Comparison of ENCODE assay signal across 8 cellular contexts in genomic region chr12:2890001-2890387, GRCh38. TPM values are rescaled to one million over a fixed set of nuclear protein-coding genes. Genes with fewer than 3 reads are reported as not detected.
DNase-seq lines count a peak whose midpoint lies in the region; FAIRE-seq and TF ChIP-seq lines count a peak whose summit lies in the region.

No MANE protein-coding gene starts in this region.

- TF ChIP-seq CTCF in MM.1S (IDR thresholded peaks at IDR 0.05; ENCODE audit: low read length) (no peak), neural cell (IDR thresholded peaks at IDR 0.05; ENCODE audit: poor library complexity, severe bottlenecking) (no peak)

- 74 to 76% methylated on average over 10 of the region's 10 CpGs for WGBS in ectodermal cell, 2 experiments

- H3K79me2 ChIP-seq in MM.1S (ENCODE audit: low read length) (peaks cover 7% of the 10 kb centered on the region), neural cell (replicated peaks; ENCODE audit: insufficient read depth, low read length) (peaks cover 11% of the 10 kb centered on the region)

- no peaks in the 10 kb centered on the region for H4K20me1 ChIP-seq in BLaER1
- no peaks in the 10 kb centered on the region for H4K20me1 ChIP-seq in MM.1S (ENCODE audit: insufficient read depth, low read length)
- H4K20me1 ChIP-seq in neural cell (ENCODE audit: insufficient read depth), result no peaks in the 10 kb centered on the region

- TF ChIP-seq RAD21 in neural cell (conservative IDR thresholded peaks at IDR 0.05), result no peak

- peak overlapping the region; percentile 84 for H3K9ac ChIP-seq in BLaER1
- H3K9ac ChIP-seq in MM.1S (ENCODE audit: low read length), result peak overlapping the region; percentile 70
- H3K9ac ChIP-seq in neural cell (ENCODE audit: low read length), result peak overlapping the region; percentile 76

- H3F3A ChIP-seq in MM.1S (ENCODE audit: insufficient read depth, low read length) (0 out of 2 replicates have a peak, but pooled peaks cover 3% of the 10 kb centered on the region), neural cell (ENCODE audit: insufficient read depth, low read length, poor library complexity, severe bottlenecking) (peaks cover 4% of the 10 kb centered on the region)

- H3K27ac ChIP-seq in BLaER1 (peak overlapping the region; percentile 74), MM.1S (ENCODE audit: low read length) (peak overlapping the region; percentile 36; the same call in 1 of the 2 replicates), ectodermal cell (ENCODE audit: insufficient read depth, low read depth, low read length, poor library complexity, severe bottlenecking) (peak overlapping the region; percentile 1), neural cell (ENCODE audit: low read length) (peak overlapping the region; percentile 76)

- no peaks in the 10 kb centered on the region for H3K27me3 ChIP-seq in BLaER1
- no peaks in the 10 kb centered on the region for H3K27me3 ChIP-seq in MM.1S (replicated peaks; ENCODE audit: insufficient read depth, low read length)
- H3K27me3 ChIP-seq in ectodermal cell (ENCODE audit: control insufficient read depth, insufficient read depth, low read length, poor library complexity, severe bottlenecking), result no peaks in the 10 kb centered on the region
- no peaks in the 10 kb centered on the region for H3K27me3 ChIP-seq in neural cell (ENCODE audit: insufficient read depth, low read depth, low read length)

- H3K9me2 ChIP-seq in MM.1S (replicated peaks; ENCODE audit: insufficient read depth, low read length) (no peaks in the 10 kb centered on the region), neural cell (ENCODE audit: insufficient read depth, low read length) (no peaks in the 10 kb centered on the region)

- TF ChIP-seq EP300 in neural cell (conservative IDR thresholded peaks at IDR 0.05; ENCODE audit: poor library complexity, severe bottlenecking), result no peak

- DNase-seq in MM.1S (no peak), GM19238 (ENCODE audit: insufficient read length, low spot score) (no peak), frontal cortex (ENCODE audit: low spot score in 2 of 2) (no peak), NCI-H187 (lab: John Stamatoyannopoulos, UW) (no peak), SK-N-DZ (ENCODE audit: low spot score) (no peak)

- H2AFZ ChIP-seq in MM.1S (ENCODE audit: low read length), result peak overlapping the region; percentile 74
- peak overlapping the region; percentile 93 for H2AFZ ChIP-seq in neural cell (ENCODE audit: low read depth, low read length)

- H3K4me3 ChIP-seq in BLaER1, result peak overlapping the region; percentile 96
- H3K4me3 ChIP-seq in MM.1S (ENCODE audit: low read length), result peak overlapping the region; percentile 81
- peak overlapping the region; percentile 94 for H3K4me3 ChIP-seq in ectodermal cell (ENCODE audit: insufficient read depth, low read depth, low read length)
- peak overlapping the region; percentile 84 for H3K4me3 ChIP-seq in neural cell (ENCODE audit: low read length)

- no peak for FAIRE-seq in frontal cortex (lab: Jason Lieb, UNC)

- H3K4me1 ChIP-seq in BLaER1, result peaks cover 31% of the 10 kb centered on the region
- 0 out of 2 replicates have a peak, but pooled peaks cover 4% of the 10 kb centered on the region for H3K4me1 ChIP-seq in MM.1S (ENCODE audit: low read length)
- peaks cover under 1% of the 10 kb centered on the region for H3K4me1 ChIP-seq in ectodermal cell (ENCODE audit: control insufficient read depth, insufficient read depth, low read length)

- peak overlapping the region; percentile 93 for H3K4me2 ChIP-seq in BLaER1
- H3K4me2 ChIP-seq in MM.1S (ENCODE audit: low read depth, low read length), result peak overlapping the region; percentile 77
- H3K4me2 ChIP-seq in neural cell (ENCODE audit: low read length), result peak overlapping the region; percentile 56

- no peaks in the 10 kb centered on the region for H3K9me3 ChIP-seq in BLaER1
- no peaks in the 10 kb centered on the region for H3K9me3 ChIP-seq in MM.1S (replicated peaks; ENCODE audit: insufficient read depth, low read length)
- no peaks in the 10 kb centered on the region for H3K9me3 ChIP-seq in ectodermal cell (ENCODE audit: control insufficient read depth, low read length)
- no peaks in the 10 kb centered on the region for H3K9me3 ChIP-seq in neural cell (ENCODE audit: low read length)

- H3K36me3 ChIP-seq in BLaER1, result peaks cover 40% of the 10 kb centered on the region
- no peaks in the 10 kb centered on the region for H3K36me3 ChIP-seq in MM.1S (replicated peaks; ENCODE audit: insufficient read depth, low read length)
- H3K36me3 ChIP-seq in ectodermal cell (ENCODE audit: control insufficient read depth, insufficient read depth, low read length), result peaks cover 15% of the 10 kb centered on the region
- no peaks in the 10 kb centered on the region for H3K36me3 ChIP-seq in neural cell (ENCODE audit: insufficient read depth, low read length)

TF ChIP-seq in neural cell, 6 proteins besides CTCF, POLR2A, EP300 and RAD21:
- TF ChIP-seq TAF1 (IDR thresholded peaks at IDR 0.05; ENCODE audit: low read depth) (no peak), POLR2AphosphoS5 (IDR thresholded peaks at IDR 0.05) (no peak), REST (IDR thresholded peaks at IDR 0.05; ENCODE audit: borderline replicate concordance) (no peak), SMC3 (conservative IDR thresholded peaks at IDR 0.05; ENCODE audit: poor library complexity) (no peak), EZH2 (IDR thresholded peaks at IDR 0.05; ENCODE audit: borderline replicate concordance, insufficient read depth, low read length, poor library complexity, severe bottlenecking) (no peak), MXI1 (conservative IDR thresholded peaks at IDR 0.05; ENCODE audit: poor library complexity, severe bottlenecking) (no peak)

RNA-seq across cellular contexts. Expression of gene TULP3, which starts 0.7 kb away (rescaled TPM):
- polyA plus RNA-seq in ectodermal cell (2013, experiment 1 of 4), result 42.1 TPM
- polyA plus RNA-seq in ectodermal cell (2013, experiment 2 of 4), result 42.5 TPM
- 30.7 TPM for polyA plus RNA-seq in ectodermal cell (2013, experiment 3 of 4)
- 35.6 TPM for polyA plus RNA-seq in ectodermal cell (2013, experiment 4 of 4)
- polyA plus RNA-seq in neural cell, result 6.5 and 9.3 TPM in 2 replicates
- polyA minus RNA-seq in neural cell, result 9.8 and 10.2 TPM in 2 replicates
- 6.9 TPM for total RNA-seq in frontal cortex
- polyA plus RNA-seq in SK-N-DZ (2014; cell fraction: cytosol; rRNA removed), result 39.8 and 41.1 TPM in 2 replicates
- 23.3 and 24.8 TPM in 2 replicates for polyA plus RNA-seq in SK-N-DZ (2014; cell fraction: nucleus; rRNA removed)

RNA-seq across cellular contexts. Expression of gene RHNO1, which starts 13.0 kb away (rescaled TPM):
- polyA plus RNA-seq in ectodermal cell (2013, experiment 1 of 4), result 73.4 TPM
- polyA plus RNA-seq in ectodermal cell (2013, experiment 2 of 4), result 64.1 TPM
- 74.3 TPM for polyA plus RNA-seq in ectodermal cell (2013, experiment 3 of 4)
- 69.4 TPM for polyA plus RNA-seq in ectodermal cell (2013, experiment 4 of 4)
- polyA plus RNA-seq in neural cell, result 84.2 and 85.8 TPM in 2 replicates
- 70.1 and 72.9 TPM in 2 replicates for polyA minus RNA-seq in neural cell
- total RNA-seq in frontal cortex, result 49.7 TPM
- polyA plus RNA-seq in SK-N-DZ (2014; cell fraction: cytosol; rRNA removed), result 88.7 and 92.9 TPM in 2 replicates
- polyA plus RNA-seq in SK-N-DZ (2014; cell fraction: nucleus; rRNA removed), result 21.5 and 35.5 TPM in 2 replicates

RNA-seq across cellular contexts. Expression of gene FOXM1, which starts 13.0 kb away (rescaled TPM):
- 105 TPM for polyA plus RNA-seq in ectodermal cell (2013, experiment 1 of 4)
- polyA plus RNA-seq in ectodermal cell (2013, experiment 2 of 4), result 94.1 TPM
- 76.6 TPM for polyA plus RNA-seq in ectodermal cell (2013, experiment 3 of 4)
- 74.5 TPM for polyA plus RNA-seq in ectodermal cell (2013, experiment 4 of 4)
- polyA plus RNA-seq in neural cell, result 0.31 and 0.56 TPM in 2 replicates
- 0.24 and 0.58 TPM in 2 replicates for polyA minus RNA-seq in neural cell
- total RNA-seq in frontal cortex, result 0.82 TPM
- 85.8 and 92.9 TPM in 2 replicates for polyA plus RNA-seq in SK-N-DZ (2014; cell fraction: cytosol; rRNA removed)
- 44.6 and 105 TPM in 2 replicates for polyA plus RNA-seq in SK-N-DZ (2014; cell fraction: nucleus; rRNA removed)

RNA-seq across cellular contexts. Expression of gene TEX52, which starts 33.2 kb away (rescaled TPM):
- not detected for polyA plus RNA-seq in ectodermal cell (2013, experiment 1 of 4)
- polyA plus RNA-seq in ectodermal cell (2013, experiment 2 of 4), result not detected
- not detected for polyA plus RNA-seq in ectodermal cell (2013, experiment 3 of 4)
- not detected for polyA plus RNA-seq in ectodermal cell (2013, experiment 4 of 4)
- polyA plus RNA-seq in neural cell, result not detected in 2 replicates
- not detected in 2 replicates for polyA minus RNA-seq in neural cell
- total RNA-seq in frontal cortex, result not detected
- polyA plus RNA-seq in SK-N-DZ (2014; cell fraction: cytosol; rRNA removed), result not detected in 2 replicates
- not detected in 2 replicates for polyA plus RNA-seq in SK-N-DZ (2014; cell fraction: nucleus; rRNA removed)

RNA-seq across cellular contexts. Expression of gene NRIP2, which starts 55.2 kb away (rescaled TPM):
- polyA plus RNA-seq in ectodermal cell (2013, experiment 1 of 4), result 0.83 TPM
- polyA plus RNA-seq in ectodermal cell (2013, experiment 2 of 4), result 0.69 TPM
- 0.32 TPM for polyA plus RNA-seq in ectodermal cell (2013, experiment 3 of 4)
- 0.12 TPM for polyA plus RNA-seq in ectodermal cell (2013, experiment 4 of 4)
- not detected in 2 replicates for polyA plus RNA-seq in neural cell
- not detected in 2 replicates for polyA minus RNA-seq in neural cell
- not detected for total RNA-seq in frontal cortex
- polyA plus RNA-seq in SK-N-DZ (2014; cell fraction: cytosol; rRNA removed), result not detected in 2 replicates
- not detected in 2 replicates for polyA plus RNA-seq in SK-N-DZ (2014; cell fraction: nucleus; rRNA removed)

Comparison
In these comparisons a context has a peak if more than half of its experiments do, and no peak if none do; other contexts are left out.
1. H3K27ac ChIP-seq: peak in every context shown above with its lines; median percentile 76 in neural cell; 74 in BLaER1; 36 in MM.1S; 1 in ectodermal cell.